9 cellular contexts compared by ENCODE assay signal in genomic region chr3:177905895-177906511, GRCh38.
DNase-seq lines count a peak whose midpoint lies in the region; ATAC-seq lines count a peak whose summit lies in the region.
"Had no signal": no experiment of that assay in that cellular context is flagged by ENCODE, and none has a peak within 500 bp of the region (broad histone marks: within the 10 kb centered on the region; RNA-seq: fewer than 3 reads in every experiment).

No MANE protein-coding gene starts in this region.

- WGBS in right cardiac atrium = 51% methylated on average over 4 of the region's 4 CpGs

- H3K27ac ChIP-seq in angular gyrus (ENCODE audit: low read depth, low read length) = peak overlapping the region; percentile 74
- H3K27ac ChIP-seq in right cardiac atrium (ENCODE audit: low read length) = no peak overlapping the region
- H3K27ac ChIP-seq in rectal smooth muscle tissue (ENCODE audit: low read depth, low read length) = peak overlapping the region; percentile 67

- no peak overlapping the region for H3K9ac ChIP-seq in rectal smooth muscle tissue (ENCODE audit: low read length)

- H3K27me3 ChIP-seq in right cardiac atrium (ENCODE audit: control insufficient read depth, insufficient read depth) (no peaks in the 10 kb centered on the region), rectal smooth muscle tissue (ENCODE audit: control insufficient read depth, insufficient read depth, low read length) (no peaks in the 10 kb centered on the region)

- H3K36me3 ChIP-seq in rectal smooth muscle tissue (ENCODE audit: control insufficient read depth, insufficient read depth, low read length) = no peaks in the 10 kb centered on the region

- DNase-seq in EL = peak; percentile 90
- no peak for DNase-seq in right cardiac atrium
- DNase-seq in NCI-H1930 (lab: John Stamatoyannopoulos, UW) = no peak
- DNase-seq in stimulated activated CD4-positive, alpha-beta T cell treated with anti-CD3 and anti-CD28 coated beads, Interleukin-12 subunit alpha, Interleukin-12 subunit beta, amount 100 ng/mL, for 4 hours = no peak
- no peak for DNase-seq in AML-193 (lab: John Stamatoyannopoulos, UW)
- DNase-seq: activated naive CD4-positive, alpha-beta T cell treated with anti-CD3 and anti-CD28 coated beads, Interleukin-2, amount 50 U/mL, for 16 hours had no signal

- ATAC-seq in right cardiac atrium (peak; percentile 71 to 88), GM21723 (IDR thresholded peaks at IDR 0.05; ENCODE audit: unreplicated experiment) (no peak)

- intact Hi-C loops in right cardiac atrium (cut with DNase I) = no loop called here

- no peaks in the 10 kb centered on the region for H3K9me3 ChIP-seq in right cardiac atrium (ENCODE audit: control insufficient read depth, low read length)

- H3K4me1 ChIP-seq in right cardiac atrium (ENCODE audit: control insufficient read depth, insufficient read depth, low read length) = no peaks in the 10 kb centered on the region
- peaks cover 20% of the 10 kb centered on the region for H3K4me1 ChIP-seq in rectal smooth muscle tissue (ENCODE audit: control insufficient read depth, insufficient read depth, low read length)

- H3K4me3 ChIP-seq in right cardiac atrium (ENCODE audit: low read length) = no peak overlapping the region
- H3K4me3 ChIP-seq in rectal smooth muscle tissue (ENCODE audit: low read length) = no peak overlapping the region
